ENCODE assay signal across 14 cellular contexts in genomic region chr6:70479236-70479635, GRCh38.
DNase-seq lines count a peak whose midpoint lies in the region; ATAC-seq and TF ChIP-seq lines count a peak whose summit lies in the region.
"Had no signal": no experiment of that assay in that cellular context is flagged by ENCODE, and none has a peak within 500 bp of the region (broad histone marks: within the 10 kb centered on the region; RNA-seq: fewer than 3 reads in every experiment).

No MANE protein-coding gene starts in this region.

- DNase-seq in NCI-H1105 (lab: John Stamatoyannopoulos, UW), result peak; percentile 34
- DNase-seq in SHP77 treated with DMSO at 0.1 percent for 48 hours (lab: John Stamatoyannopoulos, UW), result peak; percentile 48
- DNase-seq in fibroblast of mammary gland (ENCODE audit: low read depth), result peak; percentile 40
- DNase-seq in renal cortical epithelial cell (ENCODE audit: low read depth), result peak; percentile 30
- no peak for DNase-seq in activated CD4-positive, alpha-beta T cell treated with anti-CD3 and anti-CD28 coated beads for 48 hours
- no peak for DNase-seq in head of caudate nucleus
- no peak for DNase-seq in activated CD4-positive, CD25-positive, alpha-beta regulatory T cell (lab: John Stamatoyannopoulos, UW)
- DNase-seq: activated naive CD4-positive, alpha-beta T cell treated with anti-CD3 and anti-CD28 coated beads for 36 hours; CD4-positive, CD25-positive, alpha-beta regulatory T cell; foreskin keratinocyte; NCI-H2107; spleen had no signal

- no peak for TF ChIP-seq CTCF in fibroblast of mammary gland (conservative IDR thresholded peaks at IDR 0.05; ENCODE audit: control insufficient read depth, insufficient read depth, low read depth, low read length)

- H3K4me3 ChIP-seq in fibroblast of mammary gland (ENCODE audit: control insufficient read depth, low read depth, low read length), result no peak overlapping the region
- H3K4me3 ChIP-seq: spleen, tibial nerve had no signal

- no peak for ATAC-seq in GM18517 (IDR thresholded peaks at IDR 0.05; ENCODE audit: unreplicated experiment)
- ATAC-seq: foreskin keratinocyte had no signal

- intact Hi-C loops in head of caudate nucleus (cut with DNase I), result no loop called here

Comparison
In these comparisons a context has a peak if more than half of its experiments do, and no peak if none do; other contexts are left out.
1. DNase-seq: peak in NCI-H1105 (single experiment), SHP77 treated with DMSO at 0.1 percent for 48 hours (single experiment), fibroblast of mammary gland (single experiment) and renal cortical epithelial cell (single experiment); none in activated CD4-positive, alpha-beta T cell treated with anti-CD3 and anti-CD28 coated beads for 48 hours (single experiment), head of caudate nucleus (0 of 42) and activated CD4-positive, CD25-positive, alpha-beta regulatory T cell (0 of 4).